ENCODE assay signal across 9 cellular contexts in genomic region chr13:27022571-27023311, GRCh38.
DNase-seq lines count a peak whose midpoint lies in the region; ATAC-seq, FAIRE-seq and TF ChIP-seq lines count a peak whose summit lies in the region.
"Had no signal": no experiment of that assay in that cellular context is flagged by ENCODE, and none has a peak within 500 bp of the region (broad histone marks: within the 10 kb centered on the region; RNA-seq: fewer than 3 reads in every experiment).

No MANE protein-coding gene starts in this region.

- H3K4me1 Mint-ChIP-seq in activated T-helper 2 cell treated with anti-CD3 and anti-CD28 coated beads, Interferon-gamma antibody, Interleukin-2, Interleukin-4, amounts not matched to agents 10 μg/mL and 5 μg/mL and 100 μg/mL, durations not matched to agents 14 hours and 24 hours and 36 hours (ENCODE audit: low read depth) = peaks cover 11% of the 10 kb centered on the region

- no peaks in the 10 kb centered on the region for H3K36me3 Mint-ChIP-seq in activated T-helper 2 cell treated with anti-CD3 and anti-CD28 coated beads, Interferon-gamma antibody, Interleukin-2, Interleukin-4, amounts not matched to agents 10 μg/mL and 5 μg/mL and 100 μg/mL, durations not matched to agents 14 hours and 24 hours and 36 hours (ENCODE audit: low read depth)

- no peaks in the 10 kb centered on the region for H3K27me3 ChIP-seq in left lung
- no peaks in the 10 kb centered on the region for H3K27me3 ChIP-seq in small intestine (ENCODE audit: control insufficient read depth in 2 of 2, insufficient read depth in 2 of 2, low read length in 2 of 2)

- no peak overlapping the region for H3K4me3 Mint-ChIP-seq in activated T-helper 2 cell treated with anti-CD3 and anti-CD28 coated beads, Interferon-gamma antibody, Interleukin-2, Interleukin-4, amounts not matched to agents 10 μg/mL and 5 μg/mL and 100 μg/mL, durations not matched to agents 14 hours and 24 hours and 36 hours (ENCODE audit: low read depth)
- H3K4me3 Mint-ChIP-seq: memory B cell had no signal

- no peaks in the 10 kb centered on the region for H3K9me3 Mint-ChIP-seq in activated T-helper 2 cell treated with anti-CD3 and anti-CD28 coated beads, Interferon-gamma antibody, Interleukin-2, Interleukin-4, amounts not matched to agents 10 μg/mL and 5 μg/mL and 100 μg/mL, durations not matched to agents 14 hours and 24 hours and 36 hours
- H3K9me3 Mint-ChIP-seq: memory B cell had no signal

- intact Hi-C loops in activated T-helper 2 cell treated with anti-CD3 and anti-CD28 coated beads, Interferon-gamma antibody, Interleukin-2, Interleukin-4, amounts not matched to agents 10 μg/mL and 5 μg/mL and 100 μg/mL, durations not matched to agents 14 hours and 24 hours and 36 hours (cut with micrococcal nuclease) = loop anchor here (1.0 kb wide), 2 partner anchors 25 to 109 kb away; no protein-coding TSS in a partner anchor
- intact Hi-C loops in left lung (cut with DNase I) = no loop called here

- H3K36me3 ChIP-seq in left lung (no peaks in the 10 kb centered on the region), small intestine (ENCODE audit: control insufficient read depth in 2 of 2, insufficient read depth in 2 of 2, low read length in 2 of 2) (no peaks in the 10 kb centered on the region)

- ATAC-seq in left lung = peak; percentile 76

- H3K4me3 ChIP-seq in left lung = no peak overlapping the region
- no peak overlapping the region for H3K4me3 ChIP-seq in small intestine (ENCODE audit: low read depth in 1 of 2, low read length in 2 of 2)

- peaks cover 2% of the 10 kb centered on the region for H3K27me3 Mint-ChIP-seq in activated T-helper 2 cell treated with anti-CD3 and anti-CD28 coated beads, Interferon-gamma antibody, Interleukin-2, Interleukin-4, amounts not matched to agents 10 μg/mL and 5 μg/mL and 100 μg/mL, durations not matched to agents 14 hours and 24 hours and 36 hours (ENCODE audit: low read depth)

- no peak for TF ChIP-seq CTCF in AG09319 (IDR thresholded peaks at IDR 0.05; ENCODE audit: low read depth, low read length)
- TF ChIP-seq CTCF in left lung (IDR thresholded peaks at IDR 0.05) = no peak

- no peak for FAIRE-seq in small intestine (lab: Jason Lieb, UNC)

- H3K27ac ChIP-seq in left lung = no peak overlapping the region
- H3K27ac ChIP-seq in small intestine (ENCODE audit: low read depth in 1 of 2, low read length in 1 of 2) = peak overlapping the region in 1 of 2 donors; percentile 64

- no peaks in the 10 kb centered on the region for H3K9me3 ChIP-seq in left lung
- H3K9me3 ChIP-seq in small intestine (ENCODE audit: control insufficient read depth, low read depth) = no peaks in the 10 kb centered on the region

- H3K4me1 ChIP-seq in left lung (peaks cover 0 to 8% of the 10 kb centered on the region in 2 donors), small intestine (ENCODE audit: control insufficient read depth in 2 of 2, insufficient read depth in 1 of 2, low read depth in 1 of 2, low read length in 1 of 2) (peaks cover 0 to 10% of the 10 kb centered on the region in 2 donors)

- H3K27ac Mint-ChIP-seq in activated T-helper 2 cell treated with anti-CD3 and anti-CD28 coated beads, Interferon-gamma antibody, Interleukin-2, Interleukin-4, amounts not matched to agents 10 μg/mL and 5 μg/mL and 100 μg/mL, durations not matched to agents 14 hours and 24 hours and 36 hours = peak overlapping the region; percentile 31
- H3K27ac Mint-ChIP-seq: memory B cell had no signal

- 41 to 50% (median 49%) methylated on average over 9 of the region's 9 CpGs for WGBS in small intestine, 3 donors

- DNase-seq in AG09319 (ENCODE audit: extremely low read depth, low read depth) (peak; percentile 66), HuH-7.5 (ENCODE audit: low spot score) (peak; percentile 36), left lung (no peak), RPMI8226 (no peak), NOMO-1 treated with DMSO at 0.1 percent for 48 hours (lab: John Stamatoyannopoulos, UW; ENCODE audit: unreplicated experiment) (no peak), small intestine (no peak), SKM-1 (lab: John Stamatoyannopoulos, UW; ENCODE audit: unreplicated experiment) (no peak)
- no peak for DNase-seq in activated T-helper 2 cell treated with anti-CD3 and anti-CD28 coated beads, Interferon-gamma antibody, Interleukin-2, Interleukin-4, amounts not matched to agents 10 μg/mL and 5 μg/mL and 100 μg/mL, durations not matched to agents 14 hours and 24 hours and 36 hours (ENCODE audit: low spot score)

Comparison
In these comparisons a context has a peak if more than half of its experiments do, and no peak if none do; other contexts are left out.
1. DNase-seq: peak in AG09319 (single experiment) and HuH-7.5 (single experiment); none in activated T-helper 2 cell treated with anti-CD3 and anti-CD28 coated beads, Interferon-gamma antibody, Interleukin-2, Interleukin-4, amounts not matched to agents 10 μg/mL and 5 μg/mL and 100 μg/mL, durations not matched to agents 14 hours and 24 hours and 36 hours (single experiment), left lung (0 of 2), RPMI8226 (single experiment), NOMO-1 treated with DMSO at 0.1 percent for 48 hours (single experiment), small intestine (single experiment) and SKM-1 (single experiment).